Comparison of ENCODE assay signal across 14 cellular contexts in genomic region chr2:55123851-55124269, GRCh38.
"Had no signal": no experiment of that assay in that cellular context is flagged by ENCODE, and none has a peak within 500 bp of the region (broad histone marks: within the 10 kb centered on the region; RNA-seq: fewer than 3 reads in every experiment).

No MANE protein-coding gene starts in this region.

- H3K4me1 ChIP-seq: parathyroid adenoma had no signal

- DNase-seq: activated CD4-positive, alpha-beta T cell treated with anti-CD3 and anti-CD28 coated beads for 36 hours; activated CD8-positive, alpha-beta memory T cell treated with anti-CD3 and anti-CD28 coated beads, Interleukin-2, amount 50 U/mL, for 48 hours; activated CD8-positive, alpha-beta T cell treated with anti-CD3 and anti-CD28 coated beads for 36 hours; activated naive CD4-positive, alpha-beta T cell; body of pancreas; endodermal cell; erythroblast; left ventricle myocardium inferior; mesendoderm; nephron progenitor cell; T1000; upper lobe of left lung had no signal

- H3K9ac ChIP-seq: parathyroid adenoma had no signal

- H3K27me3 ChIP-seq: body of pancreas, upper lobe of left lung had no signal

- H2AFZ ChIP-seq: parathyroid adenoma had no signal

- ATAC-seq: activated CD4-positive, alpha-beta T cell treated with anti-CD3 and anti-CD28 coated beads for 36 hours; activated CD8-positive, alpha-beta T cell treated with anti-CD3 and anti-CD28 coated beads for 36 hours; body of pancreas had no signal

- H3K9me3 ChIP-seq: body of pancreas, left ventricle myocardium inferior, upper lobe of left lung had no signal

- H3K27ac ChIP-seq: body of pancreas, left ventricle myocardium inferior, parathyroid adenoma, skin epidermis, upper lobe of left lung had no signal

- H3K36me3 ChIP-seq: left ventricle myocardium inferior, upper lobe of left lung had no signal

- H3K4me3 ChIP-seq: body of pancreas, left ventricle myocardium inferior, skin epidermis, upper lobe of left lung had no signal
